Comparison of ENCODE assay signal across 26 cellular contexts in genomic region chr12:29463198-29463597, GRCh38. TPM values are rescaled to one million over a fixed set of nuclear protein-coding genes. Genes with fewer than 3 reads are reported as not detected.
DNase-seq lines count a peak whose midpoint lies in the region; ATAC-seq lines count a peak whose summit lies in the region.
"Had no signal": no experiment of that assay in that cellular context is flagged by ENCODE, and none has a peak within 500 bp of the region (broad histone marks: within the 10 kb centered on the region; RNA-seq: fewer than 3 reads in every experiment).

No MANE protein-coding gene starts in this region.

- no peaks in the 10 kb centered on the region for H3K36me3 Mint-ChIP-seq in activated naive CD4-positive, alpha-beta T cell treated with anti-CD3 and anti-CD28 coated beads, Interleukin-2, amount 50 U/mL, for 72 hours
- H3K36me3 Mint-ChIP-seq: CD4-positive, CD25-positive, alpha-beta regulatory T cell had no signal

- no peak overlapping the region for H3K27ac Mint-ChIP-seq in activated naive CD4-positive, alpha-beta T cell treated with anti-CD3 and anti-CD28 coated beads, Interleukin-2, amount 50 U/mL, for 72 hours
- H3K27ac Mint-ChIP-seq: CD4-positive, CD25-positive, alpha-beta regulatory T cell; T-helper 17 cell had no signal

- H3K9me3 Mint-ChIP-seq in activated naive CD4-positive, alpha-beta T cell treated with anti-CD3 and anti-CD28 coated beads, Interleukin-2, amount 50 U/mL, for 72 hours, result no peaks in the 10 kb centered on the region

- DNase-seq in AML-193 (lab: John Stamatoyannopoulos, UW) (peak; percentile 6), Kasumi-1 (lab: John Stamatoyannopoulos, UW) (peak; percentile 80 to 91), NOMO-1 (lab: John Stamatoyannopoulos, UW; ENCODE audit: unreplicated experiment in 2 of 2) (peak; percentile 59 to 79), SKM-1 (lab: John Stamatoyannopoulos, UW; ENCODE audit: unreplicated experiment) (peak; percentile 5), C1 segment of cervical spinal cord (lab: John Stamatoyannopoulos, UW) (no peak)
- DNase-seq in activated naive CD4-positive, alpha-beta T cell treated with anti-CD3 and anti-CD28 coated beads, Interleukin-2, amount 50 U/mL, for 72 hours (ENCODE audit: low spot score in 2 of 2), result no peak
- DNase-seq: 8988T; ACHN; CD4-positive, CD25-positive, alpha-beta regulatory T cell; DMS53; NCI-H1105; NCI-H2029; NCI-H526 treated with DMSO at 0.1 percent for 48 hours; PC-9; T-helper 17 cell had no signal

- ATAC-seq in GM21576 (IDR thresholded peaks at IDR 0.05; ENCODE audit: unreplicated experiment) (no peak), HG03196 (IDR thresholded peaks at IDR 0.05; ENCODE audit: unreplicated experiment) (no peak)
- ATAC-seq in activated naive CD4-positive, alpha-beta T cell treated with anti-CD3 and anti-CD28 coated beads, Interleukin-2, amount 50 U/mL, for 72 hours, result no peak
- ATAC-seq: HCT116, HepG2, Right ventricle myocardium inferior, T-helper 17 cell had no signal

RNA-seq across cellular contexts. Expression of gene OVCH1, which starts 34.3 kb away (rescaled TPM):
- total RNA-seq in activated naive CD4-positive, alpha-beta T cell treated with anti-CD3 and anti-CD28 coated beads, Interleukin-2, amount 50 U/mL, for 72 hours, result not detected
- total RNA-seq: CD4-positive, CD25-positive, alpha-beta regulatory T cell; Daoy; G401; H4; HepG2; HT1080; PC-9; RPMI7951; SK-MEL-5; T-helper 17 cell had no signal

Comparison
In these comparisons a context has a peak if more than half of its experiments do, and no peak if none do; other contexts are left out.
1. DNase-seq: peak in AML-193 (2 of 2), Kasumi-1 (2 of 2), NOMO-1 (2 of 2) and SKM-1 (single experiment); none in C1 segment of cervical spinal cord (0 of 14) and activated naive CD4-positive, alpha-beta T cell treated with anti-CD3 and anti-CD28 coated beads, Interleukin-2, amount 50 U/mL, for 72 hours (0 of 2).